ENCODE assay signal across 8 cellular contexts in the genomic region with DNA sequence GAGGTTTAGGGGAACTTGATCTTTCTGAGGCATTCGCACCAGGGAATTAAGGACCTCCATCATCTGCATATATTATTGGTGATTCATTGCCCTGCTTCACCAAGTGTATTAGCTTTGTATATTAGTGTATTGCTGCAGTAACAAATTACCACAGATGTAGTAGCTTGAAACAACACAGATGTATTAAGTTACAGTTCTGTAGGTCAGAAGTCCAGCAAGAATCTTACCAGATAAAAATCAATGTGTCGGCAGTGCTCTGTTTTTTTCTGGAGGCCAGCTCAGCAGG.
"Had no signal": no experiment of that assay in that cellular context is flagged by ENCODE, and none has a peak within 500 bp of the region (broad histone marks: within the 10 kb centered on the region; RNA-seq: fewer than 3 reads in every experiment).

No MANE protein-coding gene starts in this region.

- FAIRE-seq: colon had no signal

- DNase-seq: hypothalamus, SIG-M5 had no signal

- ATAC-seq: natural killer cell treated with Interleukin-12 subunit alpha and Interleukin-12 subunit beta and Interleukin-15 and Interleukin-18, amount 100 ng/mL, for 72 hours; stimulated activated effector memory CD8-positive, alpha-beta T cell treated with anti-CD3 and anti-CD28 coated beads, Interleukin-12 subunit alpha, Interleukin-12 subunit beta, amount 100 ng/mL, for 72 hours had no signal

- H3K36me3 ChIP-seq: cardiac muscle cell, tibial nerve had no signal

- H3K9me3 ChIP-seq: tibial nerve had no signal

- H3K27ac ChIP-seq: cardiac muscle cell, skin epidermis, tibial nerve had no signal

- H3K4me3 ChIP-seq: cardiac muscle cell, skin epidermis, tibial nerve had no signal

- H3K27me3 ChIP-seq: cardiac muscle cell, tibial nerve had no signal
